ENCODE assay signal across 30 cellular contexts in the genomic region with DNA sequence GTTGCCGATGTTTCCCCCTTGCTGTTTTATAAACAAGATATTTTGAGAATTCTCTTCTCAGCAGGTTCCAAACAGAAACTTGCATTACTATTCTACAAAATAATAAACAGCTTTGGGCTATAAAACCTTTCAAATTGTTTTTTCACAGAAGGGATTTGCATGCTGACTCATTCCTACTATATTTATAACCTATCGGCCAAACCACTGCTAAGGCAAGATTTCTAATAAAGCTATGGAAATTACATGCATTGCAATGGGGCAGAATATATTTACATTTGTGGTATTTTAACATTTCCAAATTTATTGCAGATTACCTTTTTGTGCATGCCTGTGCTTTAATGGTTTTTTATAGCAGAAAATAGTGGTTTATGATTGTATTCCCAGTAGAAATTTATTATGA.
"Had no signal": no experiment of that assay in that cellular context is flagged by ENCODE, and none has a peak within 500 bp of the region (broad histone marks: within the 10 kb centered on the region; RNA-seq: fewer than 3 reads in every experiment).

No MANE protein-coding gene starts in this region.

- H3K4me3 ChIP-seq: PC-9 had no signal

- DNase-seq: activated B cell treated with CpG ODN at 0.5 μM for 24 hours; activated CD4-positive, alpha-beta memory T cell treated with anti-CD3 and anti-CD28 coated beads for 36 hours; activated CD4-positive, alpha-beta T cell treated with anti-CD3 and anti-CD28 coated beads for 4 hours; activated CD4-positive, alpha-beta T cell treated with anti-CD3 and anti-CD28 coated beads, Interleukin-2, amount 50 U/mL, for 1 hour; activated CD4-positive, CD25-positive, alpha-beta regulatory T cell treated with anti-CD3 and anti-CD28 coated beads, Interleukin-2, amount 50 U/mL, for 72 hours; activated CD8-positive, alpha-beta memory T cell treated with anti-CD3 and anti-CD28 coated beads, Interleukin-2, amount 50 U/mL, for 4 hours; activated gamma-delta T cell treated with Interleukin-2 at 50 U/mL for 16 hours; activated naive CD4-positive, alpha-beta T cell treated with anti-CD3 and anti-CD28 coated beads for 36 hours; activated naive CD8-positive, alpha-beta T cell treated with anti-CD3 and anti-CD28 coated beads, Interleukin-2, amount 50 U/mL, for 24 hours; activated T-cell treated with anti-CD3 and anti-CD28 coated beads for 4 hours; activated T-cell treated with anti-CD3 and anti-CD28 coated beads, Interleukin-2, amount 50 U/mL, for 4 hours; anterior cingulate cortex; caudate nucleus; cerebellar nuclear complex; Kasumi-1; KBM-7; MM.1S; MV-4-11; NCI-H1092; NCI-H1436 treated with DMSO at 0.1 percent for 48 hours; NCI-H1694 treated with DMSO at 0.1 percent for 48 hours; NCI-H2029; NCI-H446; NCI-H510A treated with DMSO at 0.1 percent for 48 hours; NCI-H526 treated with DMSO at 0.1 percent for 48 hours; NCI-H82; PC-9; Right ventricle myocardium superior had no signal

- H2AFZ ChIP-seq: PC-9 had no signal

- ATAC-seq: activated naive CD8-positive, alpha-beta T cell treated with anti-CD3 and anti-CD28 coated beads, Interleukin-2, amount 50 U/mL, for 24 hours; activated T-cell treated with anti-CD3 and anti-CD28 coated beads, Interleukin-2, amount 50 U/mL, for 4 hours had no signal

- H3K27ac ChIP-seq: PC-9, RWPE1, VCaP had no signal

- H3K4me2 ChIP-seq: PC-9 had no signal
